ENCODE assay signal across 8 cellular contexts in genomic region chr6:170529839-170530520, GRCh38. TPM values are rescaled to one million over a fixed set of nuclear protein-coding genes. Genes with fewer than 3 reads are reported as not detected.
DNase-seq lines count a peak whose midpoint lies in the region; ATAC-seq and TF ChIP-seq lines count a peak whose summit lies in the region.

No MANE protein-coding gene starts in this region.

- no peak overlapping the region for H3K4me3 Mint-ChIP-seq in T-cell

- TF ChIP-seq POLR2A in sigmoid colon (IDR thresholded peaks at IDR 0.05): no peak

- no peaks in the 10 kb centered on the region for H3K27me3 ChIP-seq in right atrium auricular region
- no peaks in the 10 kb centered on the region for H3K27me3 ChIP-seq in sigmoid colon

- H3K27ac Mint-ChIP-seq in T-cell: no peak overlapping the region

- H3K4me3 ChIP-seq in right atrium auricular region: no peak overlapping the region
- H3K4me3 ChIP-seq in sigmoid colon: no peak overlapping the region

- peaks cover 0 to 4% of the 10 kb centered on the region in 2 donors for H3K27me3 Mint-ChIP-seq in T-cell

- H3K4me1 ChIP-seq in right atrium auricular region (peaks cover 0 to 15% of the 10 kb centered on the region in 2 donors), sigmoid colon (no peaks in the 10 kb centered on the region)

- peak; percentile 35 for DNase-seq in GM04503 (ENCODE audit: low read depth)
- DNase-seq in HCEC 1CT: peak; percentile 67
- DNase-seq in NCI-H1092 (lab: John Stamatoyannopoulos, UW): peak; percentile 87
- peak in 33 of 34 experiments; percentile 10 to 66 (median 58) for DNase-seq in T-cell
- DNase-seq in amniotic stem cell (lab: John Stamatoyannopoulos, UW): peak; percentile 10
- DNase-seq in right atrium auricular region (ENCODE audit: low spot score): peak; percentile 75
- peak; percentile 83 for DNase-seq in sigmoid colon

- no peak for TF ChIP-seq EP300 in sigmoid colon (IDR thresholded peaks at IDR 0.05)

- 61 to 68% methylated on average over 7 of the region's 7 CpGs for WGBS in sigmoid colon, 2 donors

- H3K36me3 ChIP-seq in right atrium auricular region (peaks cover 27% of the 10 kb centered on the region), sigmoid colon (peaks cover 4 to 31% (median 9%) of the 10 kb centered on the region in 4 donors)

- POLR2A ChIA-PET in T-cell (lab: Charles Lee): no interaction called here

- H3K4me1 Mint-ChIP-seq in T-cell: peaks cover 0 to 2% (median 0%) of the 10 kb centered on the region in 3 donors

- intact Hi-C loops in sigmoid colon (cut with DNase I): loop anchor here (2.0 to 5.0 kb wide), 2 partner anchors 698 to 739 kb away; no protein-coding TSS in a partner anchor

- H3K9me3 ChIP-seq in right atrium auricular region (no peaks in the 10 kb centered on the region), sigmoid colon (no peaks in the 10 kb centered on the region)

- TF ChIP-seq CTCF in right atrium auricular region (IDR thresholded peaks at IDR 0.05): peak; percentile 87 to 91
- TF ChIP-seq CTCF in sigmoid colon (IDR thresholded peaks at IDR 0.05): peak; percentile 18 to 88 (median 64)

- H3K9me3 Mint-ChIP-seq in T-cell: no peaks in the 10 kb centered on the region

- CTCF ChIA-PET in T-cell (lab: Charles Lee): interaction anchor here (0.6 to 2.5 kb wide), 13 partner anchors 10 to 1036 kb away, joined by 3 to 10 read pairs (median 3); no protein-coding TSS in a partner anchor

- ATAC-seq in T-cell (replicated peaks in 1 of 4) (peak; percentile 70 to 79 (median 74)), HG03039 (IDR thresholded peaks at IDR 0.05; ENCODE audit: unreplicated experiment) (no peak)

- H3K27ac ChIP-seq in right atrium auricular region: no peak overlapping the region
- no peak overlapping the region for H3K27ac ChIP-seq in sigmoid colon

- H3K36me3 Mint-ChIP-seq in T-cell: peaks cover 11% of the 10 kb centered on the region

RNA-seq across cellular contexts. Expression of gene PSMB1, which starts 23.1 kb away (rescaled TPM):
- 100 to 1,000 TPM in 1 of 5 donors, 10 to 100 TPM in 4; 85.6 to 106 (median 94.6) TPM for total RNA-seq in T-cell
- total RNA-seq in right atrium auricular region: 100 to 1,000 TPM; 188 to 245 TPM
- 100 to 1,000 TPM; 142 to 265 (median 219) TPM for total RNA-seq in sigmoid colon
- polyA plus RNA-seq in sigmoid colon: 100 to 1,000 TPM; 265 to 287 (median 271) TPM

RNA-seq across cellular contexts. Expression of gene TBP, which starts 24.2 kb away (rescaled TPM):
- total RNA-seq in T-cell: 10 to 100 TPM; 12.4 to 35.0 (median 25.6) TPM
- total RNA-seq in right atrium auricular region: 10 to 100 TPM; 10.1 to 13.3 TPM
- total RNA-seq in sigmoid colon: 10 to 100 TPM; 17.1 to 31.0 (median 20.4) TPM
- 10 to 100 TPM in 1 of 3 donors, 1 to 10 TPM in 2; 6.0 to 10.3 (median 6.9) TPM for polyA plus RNA-seq in sigmoid colon

RNA-seq across cellular contexts. Expression of gene PDCD2, which starts 54.5 kb away (rescaled TPM):
- 10 to 100 TPM; 54.2 to 77.1 (median 68.1) TPM for total RNA-seq in T-cell
- total RNA-seq in right atrium auricular region: 10 to 100 TPM; 36.3 to 42.2 TPM
- 10 to 100 TPM; 60.1 to 74.8 (median 67.0) TPM for total RNA-seq in sigmoid colon
- polyA plus RNA-seq in sigmoid colon: 10 to 100 TPM; 54.3 to 58.0 (median 56.5) TPM

Comparison
In these comparisons a context has a peak if more than half of its experiments do, and no peak if none do; other contexts are left out.
1. DNase-seq: peak in every context shown above with its lines; median percentile 87 in NCI-H1092; 83 in sigmoid colon; 75 in right atrium auricular region; 67 in HCEC 1CT; 58 in T-cell; 35 in GM04503; 10 in amniotic stem cell.